1 cellular context compared by ENCODE assay signal in the genomic region with DNA sequence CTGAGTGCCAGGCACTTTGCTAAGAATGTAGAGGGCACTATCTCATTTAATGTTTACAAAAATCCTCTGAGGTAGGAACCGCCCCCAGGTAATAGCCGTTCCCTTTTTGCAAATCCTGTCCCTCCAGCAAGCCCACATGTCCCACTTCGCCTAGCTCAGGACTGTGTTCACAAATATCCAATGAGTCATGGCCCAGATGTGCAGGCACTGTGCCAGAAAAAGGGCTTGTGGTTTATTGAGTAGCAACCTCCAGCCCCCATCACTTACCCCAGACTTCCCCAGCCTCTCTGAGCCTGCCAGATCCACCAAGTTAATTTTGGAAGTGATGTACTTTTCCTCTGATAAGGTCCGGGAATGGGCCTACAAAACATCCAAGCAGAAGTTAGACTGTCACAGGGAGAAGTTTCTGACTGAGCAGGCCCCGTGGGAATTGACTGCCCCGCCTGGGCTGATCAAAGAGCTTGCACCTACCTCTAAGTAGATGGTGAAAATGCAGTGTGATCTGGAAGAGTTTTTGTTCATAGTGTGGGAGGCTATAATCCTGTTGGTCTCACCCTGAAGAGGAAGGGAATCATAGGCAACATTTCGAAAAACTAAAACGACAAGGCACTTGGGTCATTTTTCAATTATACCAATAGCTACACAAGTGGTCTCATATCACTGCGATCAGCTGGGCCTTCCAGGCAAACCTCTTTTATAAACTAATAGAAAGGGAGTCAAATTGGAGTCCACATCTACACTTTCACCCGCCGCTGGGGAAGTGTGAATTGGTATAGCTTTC.
TF ChIP-seq lines count a peak whose summit lies in the region.

No MANE protein-coding gene starts in this region.

TF ChIP-seq in K562, 482 proteins besides CTCF, POLR2A, EP300 and RAD21 (continued from another document and continues in another):
- TF ChIP-seq, protein P1, sequence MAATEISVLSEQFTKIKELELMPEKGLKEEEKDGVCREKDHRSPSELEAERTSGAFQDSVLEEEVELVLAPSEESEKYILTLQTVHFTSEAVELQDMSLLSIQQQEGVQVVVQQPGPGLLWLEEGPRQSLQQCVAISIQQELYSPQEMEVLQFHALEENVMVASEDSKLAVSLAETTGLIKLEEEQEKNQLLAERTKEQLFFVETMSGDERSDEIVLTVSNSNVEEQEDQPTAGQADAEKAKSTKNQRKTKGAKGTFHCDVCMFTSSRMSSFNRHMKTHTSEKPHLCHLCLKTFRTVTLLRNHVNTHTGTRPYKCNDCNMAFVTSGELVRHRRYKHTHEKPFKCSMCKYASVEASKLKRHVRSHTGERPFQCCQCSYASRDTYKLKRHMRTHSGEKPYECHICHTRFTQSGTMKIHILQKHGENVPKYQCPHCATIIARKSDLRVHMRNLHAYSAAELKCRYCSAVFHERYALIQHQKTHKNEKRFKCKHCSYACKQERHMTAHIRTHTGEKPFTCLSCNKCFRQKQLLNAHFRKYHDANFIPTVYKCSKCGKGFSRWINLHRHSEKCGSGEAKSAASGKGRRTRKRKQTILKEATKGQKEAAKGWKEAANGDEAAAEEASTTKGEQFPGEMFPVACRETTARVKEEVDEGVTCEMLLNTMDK (IDR thresholded peaks at IDR 0.05; ENCODE audit: borderline replicate concordance, insufficient read depth, low read depth, low read length, poor library complexity, severe bottlenecking), result no peak
- peak; percentile 46 for TF ChIP-seq C11orf30 (IDR thresholded peaks at IDR 0.05; ENCODE audit: low read depth)
- no peak for TF ChIP-seq SP2 (IDR thresholded peaks at IDR 0.05; ENCODE audit: extremely low read depth, low read depth, low read length, poor library complexity, severe bottlenecking)
- TF ChIP-seq, protein P2, sequence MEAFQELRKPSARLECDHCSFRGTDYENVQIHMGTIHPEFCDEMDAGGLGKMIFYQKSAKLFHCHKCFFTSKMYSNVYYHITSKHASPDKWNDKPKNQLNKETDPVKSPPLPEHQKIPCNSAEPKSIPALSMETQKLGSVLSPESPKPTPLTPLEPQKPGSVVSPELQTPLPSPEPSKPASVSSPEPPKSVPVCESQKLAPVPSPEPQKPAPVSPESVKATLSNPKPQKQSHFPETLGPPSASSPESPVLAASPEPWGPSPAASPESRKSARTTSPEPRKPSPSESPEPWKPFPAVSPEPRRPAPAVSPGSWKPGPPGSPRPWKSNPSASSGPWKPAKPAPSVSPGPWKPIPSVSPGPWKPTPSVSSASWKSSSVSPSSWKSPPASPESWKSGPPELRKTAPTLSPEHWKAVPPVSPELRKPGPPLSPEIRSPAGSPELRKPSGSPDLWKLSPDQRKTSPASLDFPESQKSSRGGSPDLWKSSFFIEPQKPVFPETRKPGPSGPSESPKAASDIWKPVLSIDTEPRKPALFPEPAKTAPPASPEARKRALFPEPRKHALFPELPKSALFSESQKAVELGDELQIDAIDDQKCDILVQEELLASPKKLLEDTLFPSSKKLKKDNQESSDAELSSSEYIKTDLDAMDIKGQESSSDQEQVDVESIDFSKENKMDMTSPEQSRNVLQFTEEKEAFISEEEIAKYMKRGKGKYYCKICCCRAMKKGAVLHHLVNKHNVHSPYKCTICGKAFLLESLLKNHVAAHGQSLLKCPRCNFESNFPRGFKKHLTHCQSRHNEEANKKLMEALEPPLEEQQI (IDR thresholded peaks at IDR 0.05), result no peak
- TF ChIP-seq, protein P3, sequence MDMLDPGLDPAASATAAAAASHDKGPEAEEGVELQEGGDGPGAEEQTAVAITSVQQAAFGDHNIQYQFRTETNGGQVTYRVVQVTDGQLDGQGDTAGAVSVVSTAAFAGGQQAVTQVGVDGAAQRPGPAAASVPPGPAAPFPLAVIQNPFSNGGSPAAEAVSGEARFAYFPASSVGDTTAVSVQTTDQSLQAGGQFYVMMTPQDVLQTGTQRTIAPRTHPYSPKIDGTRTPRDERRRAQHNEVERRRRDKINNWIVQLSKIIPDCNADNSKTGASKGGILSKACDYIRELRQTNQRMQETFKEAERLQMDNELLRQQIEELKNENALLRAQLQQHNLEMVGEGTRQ (CRISPR knock-in tag; IDR thresholded peaks at IDR 0.05), result no peak; the same call in 1 of the 2 replicates
- TF ChIP-seq, protein P4, sequence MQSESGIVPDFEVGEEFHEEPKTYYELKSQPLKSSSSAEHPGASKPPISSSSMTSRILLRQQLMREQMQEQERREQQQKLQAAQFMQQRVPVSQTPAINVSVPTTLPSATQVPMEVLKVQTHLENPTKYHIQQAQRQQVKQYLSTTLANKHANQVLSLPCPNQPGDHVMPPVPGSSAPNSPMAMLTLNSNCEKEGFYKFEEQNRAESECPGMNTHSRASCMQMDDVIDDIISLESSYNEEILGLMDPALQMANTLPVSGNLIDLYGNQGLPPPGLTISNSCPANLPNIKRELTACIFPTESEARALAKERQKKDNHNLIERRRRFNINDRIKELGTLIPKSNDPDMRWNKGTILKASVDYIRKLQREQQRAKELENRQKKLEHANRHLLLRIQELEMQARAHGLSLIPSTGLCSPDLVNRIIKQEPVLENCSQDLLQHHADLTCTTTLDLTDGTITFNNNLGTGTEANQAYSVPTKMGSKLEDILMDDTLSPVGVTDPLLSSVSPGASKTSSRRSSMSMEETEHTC (IDR thresholded peaks at IDR 0.05), result no peak
- no peak for TF ChIP-seq E2F3 (CRISPR knock-in tag; IDR thresholded peaks at IDR 0.05)
- peak; percentile 55; the same call in 1 of the 2 replicates for TF ChIP-seq HDAC2 (IDR thresholded peaks at IDR 0.05)
- no peak for TF ChIP-seq SMARCA5 (IDR thresholded peaks at IDR 0.05)
- no peak for TF ChIP-seq POLR2H (tag; IDR thresholded peaks at IDR 0.05; ENCODE audit: low read depth)
- TF ChIP-seq DIDO1 (tag; IDR thresholded peaks at IDR 0.05; ENCODE audit: low read depth), result no peak
- 0 out of 2 replicates have a peak, but pooled peaks have one; percentile 67 for TF ChIP-seq NCOR1 (IDR thresholded peaks at IDR 0.05)
- TF ChIP-seq, protein P5, sequence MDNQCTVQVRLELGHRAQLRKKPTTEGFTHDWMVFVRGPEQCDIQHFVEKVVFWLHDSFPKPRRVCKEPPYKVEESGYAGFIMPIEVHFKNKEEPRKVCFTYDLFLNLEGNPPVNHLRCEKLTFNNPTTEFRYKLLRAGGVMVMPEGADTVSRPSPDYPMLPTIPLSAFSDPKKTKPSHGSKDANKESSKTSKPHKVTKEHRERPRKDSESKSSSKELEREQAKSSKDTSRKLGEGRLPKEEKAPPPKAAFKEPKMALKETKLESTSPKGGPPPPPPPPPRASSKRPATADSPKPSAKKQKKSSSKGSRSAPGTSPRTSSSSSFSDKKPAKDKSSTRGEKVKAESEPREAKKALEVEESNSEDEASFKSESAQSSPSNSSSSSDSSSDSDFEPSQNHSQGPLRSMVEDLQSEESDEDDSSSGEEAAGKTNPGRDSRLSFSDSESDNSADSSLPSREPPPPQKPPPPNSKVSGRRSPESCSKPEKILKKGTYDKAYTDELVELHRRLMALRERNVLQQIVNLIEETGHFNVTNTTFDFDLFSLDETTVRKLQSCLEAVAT (IDR thresholded peaks at IDR 0.05), result peak in 1 of 2 experiments; percentile 77; a peak in 2 of 4 replicates
- 0 out of 2 replicates have a peak, but pooled peaks have one; percentile 45 for TF ChIP-seq MYNN (IDR thresholded peaks at IDR 0.05)
- TF ChIP-seq MYNN (CRISPR knock-in tag; IDR thresholded peaks at IDR 0.05), result no peak
- no peak for TF ChIP-seq ZBTB7A (IDR thresholded peaks at IDR 0.05; ENCODE audit: borderline replicate concordance, control insufficient read depth, low read depth, low read length)
- TF ChIP-seq, protein P6, sequence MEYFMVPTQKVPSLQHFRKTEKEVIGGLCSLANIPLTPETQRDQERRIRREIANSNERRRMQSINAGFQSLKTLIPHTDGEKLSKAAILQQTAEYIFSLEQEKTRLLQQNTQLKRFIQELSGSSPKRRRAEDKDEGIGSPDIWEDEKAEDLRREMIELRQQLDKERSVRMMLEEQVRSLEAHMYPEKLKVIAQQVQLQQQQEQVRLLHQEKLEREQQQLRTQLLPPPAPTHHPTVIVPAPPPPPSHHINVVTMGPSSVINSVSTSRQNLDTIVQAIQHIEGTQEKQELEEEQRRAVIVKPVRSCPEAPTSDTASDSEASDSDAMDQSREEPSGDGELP (CRISPR knock-in tag; IDR thresholded peaks at IDR 0.05; ENCODE audit: borderline replicate concordance), result peak; percentile 95
- TF ChIP-seq, protein P7, sequence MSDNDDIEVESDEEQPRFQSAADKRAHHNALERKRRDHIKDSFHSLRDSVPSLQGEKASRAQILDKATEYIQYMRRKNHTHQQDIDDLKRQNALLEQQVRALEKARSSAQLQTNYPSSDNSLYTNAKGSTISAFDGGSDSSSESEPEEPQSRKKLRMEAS (CRISPR knock-in tag; IDR thresholded peaks at IDR 0.05), result peak; percentile 76
- TF ChIP-seq, protein P8, sequence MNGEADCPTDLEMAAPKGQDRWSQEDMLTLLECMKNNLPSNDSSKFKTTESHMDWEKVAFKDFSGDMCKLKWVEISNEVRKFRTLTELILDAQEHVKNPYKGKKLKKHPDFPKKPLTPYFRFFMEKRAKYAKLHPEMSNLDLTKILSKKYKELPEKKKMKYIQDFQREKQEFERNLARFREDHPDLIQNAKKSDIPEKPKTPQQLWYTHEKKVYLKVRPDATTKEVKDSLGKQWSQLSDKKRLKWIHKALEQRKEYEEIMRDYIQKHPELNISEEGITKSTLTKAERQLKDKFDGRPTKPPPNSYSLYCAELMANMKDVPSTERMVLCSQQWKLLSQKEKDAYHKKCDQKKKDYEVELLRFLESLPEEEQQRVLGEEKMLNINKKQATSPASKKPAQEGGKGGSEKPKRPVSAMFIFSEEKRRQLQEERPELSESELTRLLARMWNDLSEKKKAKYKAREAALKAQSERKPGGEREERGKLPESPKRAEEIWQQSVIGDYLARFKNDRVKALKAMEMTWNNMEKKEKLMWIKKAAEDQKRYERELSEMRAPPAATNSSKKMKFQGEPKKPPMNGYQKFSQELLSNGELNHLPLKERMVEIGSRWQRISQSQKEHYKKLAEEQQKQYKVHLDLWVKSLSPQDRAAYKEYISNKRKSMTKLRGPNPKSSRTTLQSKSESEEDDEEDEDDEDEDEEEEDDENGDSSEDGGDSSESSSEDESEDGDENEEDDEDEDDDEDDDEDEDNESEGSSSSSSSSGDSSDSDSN (IDR thresholded peaks at IDR 0.05; ENCODE audit: borderline replicate concordance in 1 of 2, low read depth in 2 of 2, low read length in 2 of 2), result peak in 1 of 2 experiments; percentile 63; a peak in 1 of 4 replicates
- TF ChIP-seq, protein P9, sequence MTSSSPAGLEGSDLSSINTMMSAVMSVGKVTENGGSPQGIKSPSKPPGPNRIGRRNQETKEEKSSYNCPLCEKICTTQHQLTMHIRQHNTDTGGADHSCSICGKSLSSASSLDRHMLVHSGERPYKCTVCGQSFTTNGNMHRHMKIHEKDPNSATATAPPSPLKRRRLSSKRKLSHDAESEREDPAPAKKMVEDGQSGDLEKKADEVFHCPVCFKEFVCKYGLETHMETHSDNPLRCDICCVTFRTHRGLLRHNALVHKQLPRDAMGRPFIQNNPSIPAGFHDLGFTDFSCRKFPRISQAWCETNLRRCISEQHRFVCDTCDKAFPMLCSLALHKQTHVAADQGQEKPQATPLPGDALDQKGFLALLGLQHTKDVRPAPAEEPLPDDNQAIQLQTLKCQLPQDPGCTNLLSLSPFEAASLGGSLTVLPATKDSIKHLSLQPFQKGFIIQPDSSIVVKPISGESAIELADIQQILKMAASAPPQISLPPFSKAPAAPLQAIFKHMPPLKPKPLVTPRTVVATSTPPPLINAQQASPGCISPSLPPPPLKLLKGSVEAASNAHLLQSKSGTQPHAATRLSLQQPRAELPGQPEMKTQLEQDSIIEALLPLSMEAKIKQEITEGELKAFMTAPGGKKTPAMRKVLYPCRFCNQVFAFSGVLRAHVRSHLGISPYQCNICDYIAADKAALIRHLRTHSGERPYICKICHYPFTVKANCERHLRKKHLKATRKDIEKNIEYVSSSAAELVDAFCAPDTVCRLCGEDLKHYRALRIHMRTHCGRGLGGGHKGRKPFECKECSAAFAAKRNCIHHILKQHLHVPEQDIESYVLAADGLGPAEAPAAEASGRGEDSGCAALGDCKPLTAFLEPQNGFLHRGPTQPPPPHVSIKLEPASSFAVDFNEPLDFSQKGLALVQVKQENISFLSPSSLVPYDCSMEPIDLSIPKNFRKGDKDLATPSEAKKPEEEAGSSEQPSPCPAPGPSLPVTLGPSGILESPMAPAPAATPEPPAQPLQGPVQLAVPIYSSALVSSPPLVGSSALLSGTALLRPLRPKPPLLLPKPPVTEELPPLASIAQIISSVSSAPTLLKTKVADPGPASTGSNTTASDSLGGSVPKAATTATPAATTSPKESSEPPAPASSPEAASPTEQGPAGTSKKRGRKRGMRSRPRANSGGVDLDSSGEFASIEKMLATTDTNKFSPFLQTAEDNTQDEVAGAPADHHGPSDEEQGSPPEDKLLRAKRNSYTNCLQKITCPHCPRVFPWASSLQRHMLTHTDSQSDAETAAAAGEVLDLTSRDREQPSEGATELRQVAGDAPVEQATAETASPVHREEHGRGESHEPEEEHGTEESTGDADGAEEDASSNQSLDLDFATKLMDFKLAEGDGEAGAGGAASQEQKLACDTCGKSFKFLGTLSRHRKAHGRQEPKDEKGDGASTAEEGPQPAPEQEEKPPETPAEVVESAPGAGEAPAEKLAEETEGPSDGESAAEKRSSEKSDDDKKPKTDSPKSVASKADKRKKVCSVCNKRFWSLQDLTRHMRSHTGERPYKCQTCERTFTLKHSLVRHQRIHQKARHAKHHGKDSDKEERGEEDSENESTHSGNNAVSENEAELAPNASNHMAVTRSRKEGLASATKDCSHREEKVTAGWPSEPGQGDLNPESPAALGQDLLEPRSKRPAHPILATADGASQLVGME (CRISPR knock-in tag; IDR thresholded peaks at IDR 0.05), result no peak
- peak in 1 of 2 experiments; percentile 75; a peak in 2 of 4 replicates for TF ChIP-seq MAZ (CRISPR knock-in tag; conservative IDR thresholded peaks at IDR 0.05 in 1 of 2, IDR thresholded peaks at IDR 0.05 in 1 of 2)
- TF ChIP-seq ZNF24 (IDR thresholded peaks at IDR 0.05), result no peak
- TF ChIP-seq BACH1 (tag; IDR thresholded peaks at IDR 0.05), result peak; percentile 57; the same call in 1 of the 2 replicates
- peak; percentile 82 for TF ChIP-seq NFE2 (IDR thresholded peaks at IDR 0.05; ENCODE audit: low read depth)
- TF ChIP-seq, protein P10, sequence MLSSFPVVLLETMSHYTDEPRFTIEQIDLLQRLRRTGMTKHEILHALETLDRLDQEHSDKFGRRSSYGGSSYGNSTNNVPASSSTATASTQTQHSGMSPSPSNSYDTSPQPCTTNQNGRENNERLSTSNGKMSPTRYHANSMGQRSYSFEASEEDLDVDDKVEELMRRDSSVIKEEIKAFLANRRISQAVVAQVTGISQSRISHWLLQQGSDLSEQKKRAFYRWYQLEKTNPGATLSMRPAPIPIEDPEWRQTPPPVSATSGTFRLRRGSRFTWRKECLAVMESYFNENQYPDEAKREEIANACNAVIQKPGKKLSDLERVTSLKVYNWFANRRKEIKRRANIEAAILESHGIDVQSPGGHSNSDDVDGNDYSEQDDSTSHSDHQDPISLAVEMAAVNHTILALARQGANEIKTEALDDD (IDR thresholded peaks at IDR 0.05), result peak; percentile 48; the same call in 1 of the 2 replicates
- no peak for TF ChIP-seq FOXJ2 (tag; IDR thresholded peaks at IDR 0.05)
- TF ChIP-seq LEF1 (IDR thresholded peaks at IDR 0.05), result peak; percentile 64; the same call in 1 of the 2 replicates
- TF ChIP-seq YY1 (IDR thresholded peaks at IDR 0.05; ENCODE audit: borderline replicate concordance in 1 of 3, control insufficient read depth in 1 of 3, extremely low read depth in 1 of 3, insufficient read depth in 3 of 3, insufficient read length in 1 of 3, insufficient replicate concordance in 2 of 3, low read depth in 1 of 3, low read length in 2 of 3), result no peak
- no peak for TF ChIP-seq ZKSCAN1 (IDR thresholded peaks at IDR 0.05; ENCODE audit: low read depth, low read length)
- TF ChIP-seq EHMT2 (IDR thresholded peaks at IDR 0.05), result no peak
- peak; percentile 98 for TF ChIP-seq CTBP1 (IDR thresholded peaks at IDR 0.05; ENCODE audit: borderline replicate concordance)
- TF ChIP-seq MTA2 (IDR thresholded peaks at IDR 0.05; ENCODE audit: low read depth), result peak; percentile 47
- peak; percentile 90 for TF ChIP-seq DPF2 (IDR thresholded peaks at IDR 0.05)
- TF ChIP-seq ZEB2 (IDR thresholded peaks at IDR 0.05), result peak; percentile 80
- TF ChIP-seq NR2F6 (CRISPR knock-in tag; IDR thresholded peaks at IDR 0.05), result no peak
- TF ChIP-seq CC2D1A (IDR thresholded peaks at IDR 0.05), result 0 out of 2 replicates have a peak, but pooled peaks have one; percentile 29
